Comparison of ENCODE assay signal across 1 cellular context in the genomic region with DNA sequence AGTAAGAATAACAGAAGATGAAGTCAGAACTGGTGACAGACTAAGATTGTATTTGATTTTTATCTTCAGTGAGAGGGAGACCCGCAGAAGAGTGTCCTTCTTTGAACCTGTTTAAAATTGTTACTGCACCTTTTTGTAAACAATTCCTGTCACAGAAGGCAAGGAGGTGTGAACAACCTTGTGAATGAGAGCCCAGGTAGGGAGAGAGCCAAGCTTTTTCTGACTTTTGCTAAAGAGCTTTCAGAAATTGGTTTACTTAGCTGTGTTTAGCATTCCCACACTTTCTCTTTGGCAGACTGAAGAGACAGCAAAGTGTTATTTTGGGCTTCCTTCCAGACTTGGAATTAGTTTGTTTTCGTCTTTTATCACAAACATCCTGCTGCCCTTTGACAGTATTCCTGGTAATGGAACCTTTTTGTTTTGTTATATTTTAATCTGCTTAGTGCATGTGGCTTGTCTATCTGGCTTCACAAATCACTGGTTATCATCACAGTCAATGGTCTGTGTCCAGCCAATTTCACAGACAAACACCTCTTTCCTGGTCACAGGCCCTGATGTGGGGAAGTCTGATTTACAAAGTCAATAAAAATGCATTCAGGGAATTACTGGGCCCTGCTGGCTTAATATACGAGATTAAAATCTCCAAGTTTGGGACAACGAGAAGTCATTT.
TF ChIP-seq lines count a peak whose summit lies in the region.

No MANE protein-coding gene starts in this region.

TF ChIP-seq in HEK293, 187 proteins besides CTCF, POLR2A, EP300 and RAD21 (continued from another document):
- TF ChIP-seq, protein P1, sequence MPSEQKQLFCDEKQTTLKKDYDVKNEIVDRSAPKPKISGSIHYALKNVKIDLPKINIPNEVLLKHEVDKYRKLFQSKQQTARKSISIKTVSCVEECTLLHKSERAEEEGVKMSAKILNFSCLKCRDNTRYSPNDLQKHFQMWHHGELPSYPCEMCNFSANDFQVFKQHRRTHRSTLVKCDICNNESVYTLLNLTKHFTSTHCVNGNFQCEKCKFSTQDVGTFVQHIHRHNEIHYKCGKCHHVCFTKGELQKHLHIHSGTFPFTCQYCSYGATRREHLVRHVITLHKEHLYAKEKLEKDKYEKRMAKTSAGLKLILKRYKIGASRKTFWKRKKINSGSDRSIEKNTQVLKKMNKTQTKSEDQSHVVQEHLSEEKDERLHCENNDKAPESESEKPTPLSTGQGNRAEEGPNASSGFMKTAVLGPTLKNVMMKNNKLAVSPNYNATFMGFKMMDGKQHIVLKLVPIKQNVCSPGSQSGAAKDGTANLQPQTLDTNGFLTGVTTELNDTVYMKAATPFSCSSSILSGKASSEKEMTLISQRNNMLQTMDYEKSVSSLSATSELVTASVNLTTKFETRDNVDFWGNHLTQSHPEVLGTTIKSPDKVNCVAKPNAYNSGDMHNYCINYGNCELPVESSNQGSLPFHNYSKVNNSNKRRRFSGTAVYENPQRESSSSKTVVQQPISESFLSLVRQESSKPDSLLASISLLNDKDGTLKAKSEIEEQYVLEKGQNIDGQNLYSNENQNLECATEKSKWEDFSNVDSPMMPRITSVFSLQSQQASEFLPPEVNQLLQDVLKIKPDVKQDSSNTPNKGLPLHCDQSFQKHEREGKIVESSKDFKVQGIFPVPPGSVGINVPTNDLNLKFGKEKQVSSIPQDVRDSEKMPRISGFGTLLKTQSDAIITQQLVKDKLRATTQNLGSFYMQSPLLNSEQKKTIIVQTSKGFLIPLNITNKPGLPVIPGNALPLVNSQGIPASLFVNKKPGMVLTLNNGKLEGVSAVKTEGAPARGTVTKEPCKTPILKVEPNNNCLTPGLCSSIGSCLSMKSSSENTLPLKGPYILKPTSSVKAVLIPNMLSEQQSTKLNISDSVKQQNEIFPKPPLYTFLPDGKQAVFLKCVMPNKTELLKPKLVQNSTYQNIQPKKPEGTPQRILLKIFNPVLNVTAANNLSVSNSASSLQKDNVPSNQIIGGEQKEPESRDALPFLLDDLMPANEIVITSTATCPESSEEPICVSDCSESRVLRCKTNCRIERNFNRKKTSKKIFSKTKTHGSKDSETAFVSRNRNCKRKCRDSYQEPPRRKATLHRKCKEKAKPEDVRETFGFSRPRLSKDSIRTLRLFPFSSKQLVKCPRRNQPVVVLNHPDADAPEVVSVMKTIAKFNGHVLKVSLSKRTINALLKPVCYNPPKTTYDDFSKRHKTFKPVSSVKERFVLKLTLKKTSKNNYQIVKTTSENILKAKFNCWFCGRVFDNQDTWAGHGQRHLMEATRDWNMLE (tag by site-specific recombination; conservative IDR thresholded peaks at IDR 0.05; ENCODE audit: low read depth) = 0 out of 2 replicates have a peak, but pooled peaks have one; percentile 26
- TF ChIP-seq ZNF16 (tag by site-specific recombination; IDR thresholded peaks at IDR 0.05; ENCODE audit: low read depth) (no peak), KLF9 (tag by site-specific recombination; IDR thresholded peaks at IDR 0.05; ENCODE audit: low read depth) (peak; percentile 25; the same call in 1 of the 2 replicates), BCL11B (tag by site-specific recombination; IDR thresholded peaks at IDR 0.05; ENCODE audit: low read depth) (no peak), ZNF776 (tag by site-specific recombination; IDR thresholded peaks at IDR 0.05; ENCODE audit: borderline replicate concordance) (peak; percentile 92; the same call in 1 of the 2 replicates), ZNF394 (tag by site-specific recombination; IDR thresholded peaks at IDR 0.05; ENCODE audit: borderline replicate concordance) (peak; percentile 45; the same call in 1 of the 2 replicates), ZNF366 (tag by site-specific recombination; conservative IDR thresholded peaks at IDR 0.05) (peak; percentile 54; the same call in 1 of the 2 replicates), ZNF292 (tag by site-specific recombination; IDR thresholded peaks at IDR 0.05; ENCODE audit: borderline replicate concordance, low read depth) (no peak), ZBTB48 (tag by site-specific recombination; IDR thresholded peaks at IDR 0.05) (no peak), ZNF548 (tag by site-specific recombination; IDR thresholded peaks at IDR 0.05) (no peak), ZNF521 (tag by site-specific recombination; IDR thresholded peaks at IDR 0.05) (no peak)
- TF ChIP-seq, protein P2, sequence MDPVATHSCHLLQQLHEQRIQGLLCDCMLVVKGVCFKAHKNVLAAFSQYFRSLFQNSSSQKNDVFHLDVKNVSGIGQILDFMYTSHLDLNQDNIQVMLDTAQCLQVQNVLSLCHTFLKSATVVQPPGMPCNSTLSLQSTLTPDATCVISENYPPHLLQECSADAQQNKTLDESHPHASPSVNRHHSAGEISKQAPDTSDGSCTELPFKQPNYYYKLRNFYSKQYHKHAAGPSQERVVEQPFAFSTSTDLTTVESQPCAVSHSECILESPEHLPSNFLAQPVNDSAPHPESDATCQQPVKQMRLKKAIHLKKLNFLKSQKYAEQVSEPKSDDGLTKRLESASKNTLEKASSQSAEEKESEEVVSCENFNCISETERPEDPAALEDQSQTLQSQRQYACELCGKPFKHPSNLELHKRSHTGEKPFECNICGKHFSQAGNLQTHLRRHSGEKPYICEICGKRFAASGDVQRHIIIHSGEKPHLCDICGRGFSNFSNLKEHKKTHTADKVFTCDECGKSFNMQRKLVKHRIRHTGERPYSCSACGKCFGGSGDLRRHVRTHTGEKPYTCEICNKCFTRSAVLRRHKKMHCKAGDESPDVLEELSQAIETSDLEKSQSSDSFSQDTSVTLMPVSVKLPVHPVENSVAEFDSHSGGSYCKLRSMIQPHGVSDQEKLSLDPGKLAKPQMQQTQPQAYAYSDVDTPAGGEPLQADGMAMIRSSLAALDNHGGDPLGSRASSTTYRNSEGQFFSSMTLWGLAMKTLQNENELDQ (tag by site-specific recombination; IDR thresholded peaks at IDR 0.05; ENCODE audit: low read depth) = 0 out of 2 replicates have a peak, but pooled peaks have one; percentile 19
- TF ChIP-seq, protein P3, sequence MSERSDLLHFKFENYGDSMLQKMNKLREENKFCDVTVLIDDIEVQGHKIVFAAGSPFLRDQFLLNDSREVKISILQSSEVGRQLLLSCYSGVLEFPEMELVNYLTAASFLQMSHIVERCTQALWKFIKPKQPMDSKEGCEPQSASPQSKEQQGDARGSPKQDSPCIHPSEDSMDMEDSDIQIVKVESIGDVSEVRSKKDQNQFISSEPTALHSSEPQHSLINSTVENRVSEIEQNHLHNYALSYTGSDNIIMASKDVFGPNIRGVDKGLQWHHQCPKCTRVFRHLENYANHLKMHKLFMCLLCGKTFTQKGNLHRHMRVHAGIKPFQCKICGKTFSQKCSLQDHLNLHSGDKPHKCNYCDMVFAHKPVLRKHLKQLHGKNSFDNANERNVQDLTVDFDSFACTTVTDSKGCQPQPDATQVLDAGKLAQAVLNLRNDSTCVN (tag by site-specific recombination; optimal IDR thresholded peaks at IDR 0.05) = no peak
